ENCODE assay signal across 1 cellular context in genomic region chr5:35963381-35963843, GRCh38.
TF ChIP-seq lines count a peak whose summit lies in the region.

No MANE protein-coding gene starts in this region.

TF ChIP-seq in H1, 55 proteins besides CTCF, POLR2A, EP300 and RAD21 (continued from another document):
- TF ChIP-seq ATF3 (IDR thresholded peaks at IDR 0.05; ENCODE audit: insufficient read depth, low read depth, low read length): no peak
- TF ChIP-seq SUZ12 (IDR thresholded peaks at IDR 0.05; ENCODE audit: low read length): no peak
- TF ChIP-seq TAF1 (IDR thresholded peaks at IDR 0.05; ENCODE audit: low read depth, low read length): no peak
- TF ChIP-seq SIX5 (IDR thresholded peaks at IDR 0.05; ENCODE audit: low read depth, low read length): no peak
